ENCODE assay signal across 8 cellular contexts in the genomic region with DNA sequence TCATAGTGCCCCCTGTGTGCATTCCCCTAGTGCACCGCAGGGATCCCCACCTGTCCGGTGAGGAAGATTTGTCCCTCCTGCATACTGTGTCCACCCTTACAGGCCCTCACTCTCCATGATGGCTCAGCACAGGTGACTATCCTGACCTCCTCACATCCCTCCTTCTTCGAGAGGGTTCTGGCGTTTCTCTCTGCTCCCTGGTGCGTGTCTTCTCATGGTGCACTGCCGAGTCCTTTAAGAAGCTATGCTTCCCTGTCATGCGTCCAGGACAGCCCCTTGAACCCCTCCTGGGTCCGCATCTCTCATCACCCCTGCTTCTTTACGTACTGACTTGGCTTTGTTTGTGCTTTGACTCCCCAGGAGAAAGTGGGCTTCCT. TPM values are rescaled to one million over a fixed set of nuclear protein-coding genes. Genes with fewer than 3 reads are reported as not detected.
DNase-seq lines count a peak whose midpoint lies in the region; ATAC-seq and TF ChIP-seq lines count a peak whose summit lies in the region.

No MANE protein-coding gene starts in this region.

- no peaks in the 10 kb centered on the region for H3K36me3 Mint-ChIP-seq in stimulated activated naive CD8-positive, alpha-beta T cell treated with anti-CD3 and anti-CD28 coated beads, Interleukin-15, Interleukin-2, amounts not matched to agents 100 ng/mL and 50 ng/mL, for 24 hours (ENCODE audit: low read depth)
- H3K36me3 Mint-ChIP-seq in naive B cell: no peaks in the 10 kb centered on the region

- peaks cover 21 to 28% of the 10 kb centered on the region in 2 donors for H3K4me1 ChIP-seq in adrenal gland (replicated peaks in 1 of 2)

- no peaks in the 10 kb centered on the region for H3K9me3 Mint-ChIP-seq in stimulated activated naive CD8-positive, alpha-beta T cell treated with anti-CD3 and anti-CD28 coated beads, Interleukin-15, Interleukin-2, amounts not matched to agents 100 ng/mL and 50 ng/mL, for 24 hours
- no peaks in the 10 kb centered on the region for H3K9me3 Mint-ChIP-seq in naive B cell

- H3K27me3 Mint-ChIP-seq in stimulated activated naive CD8-positive, alpha-beta T cell treated with anti-CD3 and anti-CD28 coated beads, Interleukin-15, Interleukin-2, amounts not matched to agents 100 ng/mL and 50 ng/mL, for 24 hours: no peaks in the 10 kb centered on the region
- no peaks in the 10 kb centered on the region for H3K27me3 Mint-ChIP-seq in naive B cell

- H3K4me1 Mint-ChIP-seq in stimulated activated naive CD8-positive, alpha-beta T cell treated with anti-CD3 and anti-CD28 coated beads, Interleukin-15, Interleukin-2, amounts not matched to agents 100 ng/mL and 50 ng/mL, for 24 hours (ENCODE audit: low read depth): peaks cover 20% of the 10 kb centered on the region
- peaks cover 20 to 37% (median 34%) of the 10 kb centered on the region in 3 donors for H3K4me1 Mint-ChIP-seq in naive B cell

- H3K4me3 ChIP-seq in coronary artery: peak overlapping the region; percentile 90
- H3K4me3 ChIP-seq in adrenal gland: peak overlapping the region in 2 of 4 donors; percentile 46 to 90

- no peaks in the 10 kb centered on the region for H3K9me3 ChIP-seq in adrenal gland (replicated peaks in 1 of 3)

- TF ChIP-seq CTCF in coronary artery (IDR thresholded peaks at IDR 0.05) (no peak), adrenal gland (IDR thresholded peaks at IDR 0.05) (no peak)

- no peaks in the 10 kb centered on the region for H3K36me3 ChIP-seq in adrenal gland (replicated peaks in 1 of 2)

- no peak for TF ChIP-seq POLR2A in adrenal gland (IDR thresholded peaks at IDR 0.05)

- H3K27ac Mint-ChIP-seq in stimulated activated naive CD8-positive, alpha-beta T cell treated with anti-CD3 and anti-CD28 coated beads, Interleukin-15, Interleukin-2, amounts not matched to agents 100 ng/mL and 50 ng/mL, for 24 hours: peak overlapping the region; percentile 69
- peak overlapping the region; percentile 30 to 95 (median 90) for H3K27ac Mint-ChIP-seq in naive B cell

- no peak for ATAC-seq in stimulated activated naive CD8-positive, alpha-beta T cell treated with anti-CD3 and anti-CD28 coated beads, Interleukin-15, Interleukin-2, amounts not matched to agents 100 U/mL and 50 U/mL, for 24 hours
- ATAC-seq in naive B cell (ENCODE audit: low read depth in 2 of 2): no peak
- ATAC-seq in GM21526 (IDR thresholded peaks at IDR 0.05; ENCODE audit: low FRiP score, unreplicated experiment): no peak

- WGBS in adrenal gland, 4 donors: 38 to 54% (median 44%) methylated on average over 7 to 9 of the region's 9 CpGs

- intact Hi-C loops in adrenal gland (cut with DNase I): loop anchor here in 1 of 2 donors (10.0 kb wide), 1 partner anchor 145 kb away; no protein-coding TSS in a partner anchor

- no peak overlapping the region for H3K27ac ChIP-seq in coronary artery
- peak overlapping the region in 2 of 5 donors; percentile 59 to 86 for H3K27ac ChIP-seq in adrenal gland

- no peaks in the 10 kb centered on the region for H3K27me3 ChIP-seq in adrenal gland

- H3K4me3 Mint-ChIP-seq in stimulated activated naive CD8-positive, alpha-beta T cell treated with anti-CD3 and anti-CD28 coated beads, Interleukin-15, Interleukin-2, amounts not matched to agents 100 ng/mL and 50 ng/mL, for 24 hours: peak overlapping the region; percentile 62
- peak overlapping the region; percentile 80 to 93 (median 84) for H3K4me3 Mint-ChIP-seq in naive B cell

- DNase-seq in stimulated activated naive CD8-positive, alpha-beta T cell treated with anti-CD3 and anti-CD28 coated beads, Interleukin-15, Interleukin-2, amounts not matched to agents 100 U/mL and 50 U/mL, for 24 hours: no peak
- DNase-seq in coronary artery (ENCODE audit: low spot score): no peak
- no peak for DNase-seq in naive B cell
- no peak for DNase-seq in adrenal gland
- DNase-seq in SW480 (ENCODE audit: low spot score): no peak
- DNase-seq in pons (ENCODE audit: low spot score): no peak

RNA-seq across cellular contexts. Expression of a gene that starts 1.0 kb away (rescaled TPM):
- polyA plus RNA-seq in naive B cell (ENCODE audit: low read depth in 6 of 6) (100 to 1,000 TPM in 2 of 6 donors, 10 to 100 TPM in 4; 82.2 to 148 (median 87.7) TPM), adrenal gland (100 to 1,000 TPM; 100 to 318 (median 246) TPM)
- total RNA-seq in adrenal gland: 100 to 1,000 TPM in 7 of 8 donors, 10 to 100 TPM in 1; 71.4 to 352 (median 167) TPM

RNA-seq across cellular contexts. Expression of a gene that starts 49.1 kb away (rescaled TPM):
- polyA plus RNA-seq in naive B cell (ENCODE audit: low read depth in 6 of 6): under 1 TPM in 1 of 6 donors, not detected in 5; 0.09 TPM
- total RNA-seq in adrenal gland: 10 to 100 TPM; 10.3 to 41.7 (median 16.7) TPM
- 10 to 100 TPM in 1 of 3 donors, 1 to 10 TPM in 2; 2.9 to 19.3 (median 7.8) TPM for polyA plus RNA-seq in adrenal gland
